In genomic region chr2:160377204-160377995, GRCh38 we compare ENCODE assay signal across 10 cellular contexts.
DNase-seq lines count a peak whose midpoint lies in the region; ATAC-seq, FAIRE-seq and TF ChIP-seq lines count a peak whose summit lies in the region.
"Had no signal": no experiment of that assay in that cellular context is flagged by ENCODE, and none has a peak within 500 bp of the region (broad histone marks: within the 10 kb centered on the region; RNA-seq: fewer than 3 reads in every experiment).

No MANE protein-coding gene starts in this region.

- H2BK15ac ChIP-seq in neuronal stem cell (ENCODE audit: low read length), result no peak overlapping the region

- no peak overlapping the region for H2AK5ac ChIP-seq in neuronal stem cell (ENCODE audit: low read depth, low read length)

- H3K4me1 ChIP-seq in esophagus muscularis mucosa (peaks cover 97 to 100% (median 99%) of the 10 kb centered on the region in 4 donors), neuronal stem cell (ENCODE audit: control insufficient read depth in 2 of 2, insufficient read depth in 1 of 2, low read depth in 1 of 2, low read length in 2 of 2) (peaks cover 14% of the 10 kb centered on the region in 2 donors), gastroesophageal sphincter (peaks cover 60 to 100% (median 71%) of the 10 kb centered on the region in 3 donors)

- H3K4me1 Mint-ChIP-seq in CD4-positive, alpha-beta T cell (ENCODE audit: low read depth), result peaks cover 98% of the 10 kb centered on the region
- H3K4me1 Mint-ChIP-seq in nephron, result peaks cover 88% of the 10 kb centered on the region

- no peak overlapping the region for H3K14ac ChIP-seq in neuronal stem cell (ENCODE audit: low read length)

- no peak overlapping the region for H2BK12ac ChIP-seq in neuronal stem cell (ENCODE audit: low read length)

- no peak overlapping the region for H4K8ac ChIP-seq in neuronal stem cell (ENCODE audit: low read depth, low read length)

- H3K4me3 Mint-ChIP-seq in CD4-positive, alpha-beta T cell, result no peak overlapping the region
- no peak overlapping the region for H3K4me3 Mint-ChIP-seq in nephron

- no peak overlapping the region for H3K4me2 ChIP-seq in neuronal stem cell (ENCODE audit: insufficient read depth, low read length, poor library complexity, severe bottlenecking)

- no peak for TF ChIP-seq CTCF in CD4-positive, alpha-beta T cell (IDR thresholded peaks at IDR 0.05)
- TF ChIP-seq CTCF in esophagus muscularis mucosa (IDR thresholded peaks at IDR 0.05) (no peak), nephron (IDR thresholded peaks at IDR 0.05; ENCODE audit: unreplicated experiment in 3 of 3) (peak in 1 of 3 experiments; percentile 8), gastroesophageal sphincter (IDR thresholded peaks at IDR 0.05) (no peak)

- no peaks in the 10 kb centered on the region for H3K27me3 ChIP-seq in CD4-positive, alpha-beta T cell (ENCODE audit: control insufficient read depth, insufficient read depth, low read length)
- H3K27me3 ChIP-seq in esophagus muscularis mucosa (no peaks in the 10 kb centered on the region), neuronal stem cell (ENCODE audit: control insufficient read depth in 3 of 3, insufficient read depth in 3 of 3, low read depth in 1 of 3, low read length in 3 of 3) (no peaks in the 10 kb centered on the region), gastroesophageal sphincter (no peaks in the 10 kb centered on the region), MG63 (no peaks in the 10 kb centered on the region)

- H2BK5ac ChIP-seq in neuronal stem cell (ENCODE audit: low read length), result no peak overlapping the region

- 46% methylated on average over 6 of the region's 6 CpGs for WGBS in esophagus muscularis mucosa
- whole genome bisulfite sequencing in neuronal stem cell (ENCODE audit: extremely low coverage in 2 of 2, insufficient read length in 2 of 2, insufficient replicate concordance in 1 of 2), 2 donors, result no CpG with 5 or more reads among the region's 6 CpGs
- WGBS in gastroesophageal sphincter (ENCODE audit: low coverage in 1 of 2), 2 donors, result 51 to 52% methylated on average over 6 of the region's 6 CpGs

- FAIRE-seq in H54 (lab: Jason Lieb, UNC), result no peak

- no peak overlapping the region for H3K18ac ChIP-seq in neuronal stem cell (ENCODE audit: low read length)

- no peak overlapping the region for H3K4ac ChIP-seq in neuronal stem cell (ENCODE audit: low read length)

- no peak overlapping the region for H2BK120ac ChIP-seq in neuronal stem cell (ENCODE audit: low read depth, low read length)

- peaks cover 5% of the 10 kb centered on the region for H3K36me3 Mint-ChIP-seq in CD4-positive, alpha-beta T cell (ENCODE audit: low read depth)
- peaks cover 4% of the 10 kb centered on the region for H3K36me3 Mint-ChIP-seq in nephron (ENCODE audit: low read depth)

- H3K36me3 ChIP-seq in esophagus muscularis mucosa (no peaks in the 10 kb centered on the region), neuronal stem cell (replicated peaks in 1 of 2; ENCODE audit: control insufficient read depth in 2 of 2, insufficient read depth in 2 of 2, low read length in 2 of 2) (no peaks in the 10 kb centered on the region), gastroesophageal sphincter (no peaks in the 10 kb centered on the region), MG63 (peaks cover 9% of the 10 kb centered on the region)

- POLR2A ChIA-PET in CD4-positive, alpha-beta T cell (lab: Charles Lee), result interaction anchor here (0.7 kb wide), 1 partner anchor 8 kb away, joined by 3 read pairs; no protein-coding TSS in a partner anchor

- no peak overlapping the region for H3K4me3 ChIP-seq in esophagus muscularis mucosa
- no peak overlapping the region for H3K4me3 ChIP-seq in neuronal stem cell (ENCODE audit: low read length in 2 of 2)
- no peak overlapping the region for H3K4me3 ChIP-seq in gastroesophageal sphincter
- H3K4me3 ChIP-seq in MG63, result no peak overlapping the region

- H2AFZ ChIP-seq in neuronal stem cell (ENCODE audit: low read length), result no peak overlapping the region

- no peaks in the 10 kb centered on the region for H3K27me3 Mint-ChIP-seq in CD4-positive, alpha-beta T cell
- no peaks in the 10 kb centered on the region for H3K27me3 Mint-ChIP-seq in nephron (ENCODE audit: low read depth)
- H3K27me3 Mint-ChIP-seq: CD4-positive, alpha-beta memory T cell had no signal

- no peaks in the 10 kb centered on the region for H3K9me3 Mint-ChIP-seq in CD4-positive, alpha-beta T cell
- no peaks in the 10 kb centered on the region for H3K9me3 Mint-ChIP-seq in nephron
- H3K9me3 Mint-ChIP-seq: CD4-positive, alpha-beta memory T cell had no signal

- H4K91ac ChIP-seq in neuronal stem cell (ENCODE audit: low read depth, low read length, poor library complexity), result no peak overlapping the region

- H3K23ac ChIP-seq in neuronal stem cell (ENCODE audit: low read depth, low read length, poor library complexity), result no peak overlapping the region

- TF ChIP-seq POLR2A in esophagus muscularis mucosa (IDR thresholded peaks at IDR 0.05; ENCODE audit: low read depth) (no peak), gastroesophageal sphincter (IDR thresholded peaks at IDR 0.05) (no peak), H54 (IDR thresholded peaks at IDR 0.05; ENCODE audit: low read depth, low read length) (no peak)

- no peaks in the 10 kb centered on the region for H3K9me3 ChIP-seq in CD4-positive, alpha-beta T cell (ENCODE audit: control insufficient read depth, low read length)
- H3K9me3 ChIP-seq in esophagus muscularis mucosa, result no peaks in the 10 kb centered on the region
- H3K9me3 ChIP-seq in neuronal stem cell (replicated peaks in 1 of 2; ENCODE audit: control insufficient read depth in 2 of 2, insufficient read depth in 1 of 2, low read depth in 1 of 2, low read length in 2 of 2), result no peaks in the 10 kb centered on the region
- H3K9me3 ChIP-seq in gastroesophageal sphincter, result no peaks in the 10 kb centered on the region
- no peaks in the 10 kb centered on the region for H3K9me3 ChIP-seq in MG63

- intact Hi-C loops in CD4-positive, alpha-beta T cell (cut with DNase I, micrococcal nuclease), result loop anchor here in 1 of 2 experiments (10.0 kb wide), 2 partner anchors 47 to 277 kb away; no protein-coding TSS in a partner anchor
- intact Hi-C loops in esophagus muscularis mucosa (cut with DNase I), result no loop called here

- H3K9ac ChIP-seq in neuronal stem cell (ENCODE audit: low read depth, low read length, poor library complexity), result no peak overlapping the region

- no peak for DNase-seq in CD4-positive, alpha-beta T cell
- DNase-seq in NCI-H226 (peak; percentile 47), esophagus muscularis mucosa (ENCODE audit: extremely low spot score) (no peak), neuronal stem cell (ENCODE audit: low spot score) (no peak), MG63 (no peak), H54 (ENCODE audit: insufficient read length, low spot score) (no peak)
- DNase-seq: CD4-positive, alpha-beta memory T cell; midbrain had no signal

- TF ChIP-seq EP300 in esophagus muscularis mucosa (IDR thresholded peaks at IDR 0.05), result no peak
- TF ChIP-seq EP300 in gastroesophageal sphincter (IDR thresholded peaks at IDR 0.05), result no peak

- ATAC-seq in CD4-positive, alpha-beta T cell (ENCODE audit: poor library complexity), result no peak
- no peak for ATAC-seq in gastroesophageal sphincter

- peak overlapping the region; percentile 50 for H3K27ac Mint-ChIP-seq in CD4-positive, alpha-beta T cell
- H3K27ac Mint-ChIP-seq in nephron, result peak overlapping the region; percentile 17 to 80 (median 57)

- CTCF ChIA-PET in CD4-positive, alpha-beta T cell (lab: Charles Lee), result interaction anchor here (0.5 kb wide), 1 partner anchor 522 kb away, joined by 3 read pairs; no protein-coding TSS in a partner anchor

- H3K27ac ChIP-seq in CD4-positive, alpha-beta T cell (ENCODE audit: low read depth, low read length), result no peak overlapping the region
- H3K27ac ChIP-seq in esophagus muscularis mucosa (replicated peaks in 1 of 4), result peak overlapping the region in 3 of 4 donors; percentile 52 to 67 (median 52)
- no peak overlapping the region for H3K27ac ChIP-seq in neuronal stem cell (replicated peaks; ENCODE audit: low read length)
- H3K27ac ChIP-seq in gastroesophageal sphincter, result peak overlapping the region in 2 of 4 donors; percentile 38 to 61

- H3K79me1 ChIP-seq in neuronal stem cell (ENCODE audit: low read depth, low read length), result peaks cover 2% of the 10 kb centered on the region

Comparison
In these comparisons a context has a peak if more than half of its experiments do, and no peak if none do; other contexts are left out.
1. H3K27ac ChIP-seq: peak in esophagus muscularis mucosa (3 of 4); none in CD4-positive, alpha-beta T cell (single experiment) and neuronal stem cell (single experiment).